1 cellular context compared by ENCODE assay signal in the genomic region with DNA sequence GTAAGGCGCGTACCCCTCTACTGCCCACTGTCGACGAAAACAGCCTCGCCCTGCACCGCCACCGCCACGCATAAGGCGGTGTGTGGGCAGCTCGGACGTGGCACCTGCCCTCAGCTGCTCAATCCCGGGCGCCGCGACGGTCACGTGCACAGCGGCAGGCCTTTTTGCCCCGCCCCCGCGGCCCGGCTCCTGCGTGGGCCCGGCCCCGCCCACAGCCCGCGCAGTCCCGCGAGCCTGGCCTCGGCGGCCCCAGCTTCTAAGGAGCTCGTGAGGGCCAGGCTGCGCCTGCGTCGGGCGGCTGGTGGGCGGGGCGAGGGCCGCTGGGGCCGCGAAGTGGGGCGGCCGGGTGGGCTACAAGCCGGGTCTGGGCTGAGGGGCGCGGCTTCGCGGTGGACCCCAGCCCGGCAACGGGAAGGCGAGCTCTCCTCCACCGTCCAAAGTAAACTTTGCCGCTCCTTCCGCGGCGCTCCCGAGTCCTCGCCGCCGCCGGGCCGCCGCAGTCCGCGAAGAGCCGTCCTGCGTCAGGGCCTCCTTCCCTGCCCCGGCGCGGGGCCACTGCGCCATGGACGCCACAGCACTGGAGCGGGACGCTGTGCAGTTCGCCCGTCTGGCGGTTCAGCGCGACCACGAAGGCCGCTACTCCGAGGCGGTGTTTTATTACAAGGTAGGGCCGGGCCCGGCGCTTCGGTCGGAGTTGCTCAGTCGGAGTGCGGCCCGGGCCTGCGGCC.
TF ChIP-seq lines count a peak whose summit lies in the region.

A gene (plus strand): TSS at position 313 of the 728 bp plus-strand sequence. CDS start 250 bp downstream, at position 563.

TF ChIP-seq in HepG2, 621 proteins besides CTCF, POLR2A, EP300 and RAD21 (continued from another document and continues in another):
- TF ChIP-seq, protein P1, sequence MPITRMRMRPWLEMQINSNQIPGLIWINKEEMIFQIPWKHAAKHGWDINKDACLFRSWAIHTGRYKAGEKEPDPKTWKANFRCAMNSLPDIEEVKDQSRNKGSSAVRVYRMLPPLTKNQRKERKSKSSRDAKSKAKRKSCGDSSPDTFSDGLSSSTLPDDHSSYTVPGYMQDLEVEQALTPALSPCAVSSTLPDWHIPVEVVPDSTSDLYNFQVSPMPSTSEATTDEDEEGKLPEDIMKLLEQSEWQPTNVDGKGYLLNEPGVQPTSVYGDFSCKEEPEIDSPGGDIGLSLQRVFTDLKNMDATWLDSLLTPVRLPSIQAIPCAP (CRISPR knock-in tag; IDR thresholded peaks at IDR 0.05; ENCODE audit: low read depth): 0 out of 2 replicates have a peak, but pooled peaks have one; percentile 44
- 0 out of 2 replicates have a peak, but pooled peaks have one; percentile 32 for TF ChIP-seq ZNF143 (CRISPR knock-in tag; IDR thresholded peaks at IDR 0.05)
- TF ChIP-seq, protein P2, sequence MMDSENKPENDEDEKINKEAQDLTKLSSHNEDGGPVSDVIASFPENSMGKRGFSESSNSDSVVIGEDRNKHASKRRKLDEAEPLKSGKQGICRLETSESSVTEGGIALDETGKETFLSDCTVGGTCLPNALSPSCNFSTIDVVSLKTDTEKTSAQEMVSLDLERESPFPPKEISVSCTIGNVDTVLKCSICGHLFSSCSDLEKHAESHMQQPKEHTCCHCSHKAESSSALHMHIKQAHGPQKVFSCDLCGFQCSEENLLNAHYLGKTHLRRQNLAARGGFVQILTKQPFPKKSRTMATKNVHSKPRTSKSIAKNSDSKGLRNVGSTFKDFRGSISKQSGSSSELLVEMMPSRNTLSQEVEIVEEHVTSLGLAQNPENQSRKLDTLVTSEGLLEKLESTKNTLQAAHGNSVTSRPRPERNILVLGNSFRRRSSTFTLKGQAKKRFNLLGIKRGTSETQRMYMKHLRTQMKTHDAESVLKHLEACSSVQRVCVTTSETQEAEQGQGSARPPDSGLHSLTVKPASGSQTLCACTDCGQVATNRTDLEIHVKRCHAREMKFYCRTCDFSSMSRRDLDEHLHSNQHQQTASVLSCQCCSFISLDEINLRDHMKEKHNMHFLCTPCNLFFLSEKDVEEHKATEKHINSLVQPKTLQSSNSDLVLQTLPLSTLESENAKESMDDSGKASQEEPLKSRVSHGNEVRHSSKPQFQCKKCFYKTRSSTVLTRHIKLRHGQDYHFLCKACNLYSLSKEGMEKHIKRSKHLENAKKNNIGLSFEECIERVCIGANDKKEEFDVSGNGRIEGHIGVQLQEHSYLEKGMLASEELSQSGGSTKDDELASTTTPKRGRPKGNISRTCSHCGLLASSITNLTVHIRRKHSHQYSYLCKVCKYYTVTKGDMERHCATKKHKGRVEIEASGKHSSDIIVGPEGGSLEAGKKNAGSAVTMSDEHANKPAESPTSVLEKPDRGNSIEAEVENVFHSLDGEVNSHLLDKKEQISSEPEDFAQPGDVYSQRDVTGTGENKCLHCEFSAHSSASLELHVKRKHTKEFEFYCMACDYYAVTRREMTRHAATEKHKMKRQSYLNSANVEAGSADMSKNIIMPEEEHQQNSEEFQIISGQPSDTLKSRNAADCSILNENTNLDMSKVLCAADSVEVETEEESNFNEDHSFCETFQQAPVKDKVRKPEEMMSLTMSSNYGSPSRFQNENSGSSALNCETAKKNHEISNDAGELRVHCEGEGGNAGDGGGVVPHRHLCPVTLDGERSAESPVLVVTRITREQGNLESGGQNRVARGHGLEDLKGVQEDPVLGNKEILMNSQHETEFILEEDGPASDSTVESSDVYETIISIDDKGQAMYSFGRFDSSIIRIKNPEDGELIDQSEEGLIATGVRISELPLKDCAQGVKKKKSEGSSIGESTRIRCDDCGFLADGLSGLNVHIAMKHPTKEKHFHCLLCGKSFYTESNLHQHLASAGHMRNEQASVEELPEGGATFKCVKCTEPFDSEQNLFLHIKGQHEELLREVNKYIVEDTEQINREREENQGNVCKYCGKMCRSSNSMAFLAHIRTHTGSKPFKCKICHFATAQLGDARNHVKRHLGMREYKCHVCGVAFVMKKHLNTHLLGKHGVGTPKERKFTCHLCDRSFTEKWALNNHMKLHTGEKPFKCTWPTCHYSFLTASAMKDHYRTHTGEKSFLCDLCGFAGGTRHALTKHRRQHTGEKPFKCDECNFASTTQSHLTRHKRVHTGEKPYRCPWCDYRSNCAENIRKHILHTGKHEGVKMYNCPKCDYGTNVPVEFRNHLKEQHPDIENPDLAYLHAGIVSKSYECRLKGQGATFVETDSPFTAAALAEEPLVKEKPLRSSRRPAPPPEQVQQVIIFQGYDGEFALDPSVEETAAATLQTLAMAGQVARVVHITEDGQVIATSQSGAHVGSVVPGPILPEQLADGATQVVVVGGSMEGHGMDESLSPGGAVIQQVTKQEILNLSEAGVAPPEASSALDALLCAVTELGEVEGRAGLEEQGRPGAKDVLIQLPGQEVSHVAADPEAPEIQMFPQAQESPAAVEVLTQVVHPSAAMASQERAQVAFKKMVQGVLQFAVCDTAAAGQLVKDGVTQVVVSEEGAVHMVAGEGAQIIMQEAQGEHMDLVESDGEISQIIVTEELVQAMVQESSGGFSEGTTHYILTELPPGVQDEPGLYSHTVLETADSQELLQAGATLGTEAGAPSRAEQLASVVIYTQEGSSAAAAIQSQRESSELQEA (CRISPR knock-in tag; IDR thresholded peaks at IDR 0.05; ENCODE audit: not compliant biosample characterization): peak; percentile 88
- peak; percentile 67; the same call in 1 of the 2 replicates for TF ChIP-seq MED13 (CRISPR knock-in tag; IDR thresholded peaks at IDR 0.05)
- TF ChIP-seq CREM (IDR thresholded peaks at IDR 0.05): no peak
- no peak for TF ChIP-seq CREM (CRISPR knock-in tag; IDR thresholded peaks at IDR 0.05)
- TF ChIP-seq NR2F6 (IDR thresholded peaks at IDR 0.05): no peak
- TF ChIP-seq NR2F6 (CRISPR knock-in tag; IDR thresholded peaks at IDR 0.05): no peak
- TF ChIP-seq MTA1 (CRISPR knock-in tag; IDR thresholded peaks at IDR 0.05; ENCODE audit: borderline replicate concordance): no peak
- TF ChIP-seq, protein P3, sequence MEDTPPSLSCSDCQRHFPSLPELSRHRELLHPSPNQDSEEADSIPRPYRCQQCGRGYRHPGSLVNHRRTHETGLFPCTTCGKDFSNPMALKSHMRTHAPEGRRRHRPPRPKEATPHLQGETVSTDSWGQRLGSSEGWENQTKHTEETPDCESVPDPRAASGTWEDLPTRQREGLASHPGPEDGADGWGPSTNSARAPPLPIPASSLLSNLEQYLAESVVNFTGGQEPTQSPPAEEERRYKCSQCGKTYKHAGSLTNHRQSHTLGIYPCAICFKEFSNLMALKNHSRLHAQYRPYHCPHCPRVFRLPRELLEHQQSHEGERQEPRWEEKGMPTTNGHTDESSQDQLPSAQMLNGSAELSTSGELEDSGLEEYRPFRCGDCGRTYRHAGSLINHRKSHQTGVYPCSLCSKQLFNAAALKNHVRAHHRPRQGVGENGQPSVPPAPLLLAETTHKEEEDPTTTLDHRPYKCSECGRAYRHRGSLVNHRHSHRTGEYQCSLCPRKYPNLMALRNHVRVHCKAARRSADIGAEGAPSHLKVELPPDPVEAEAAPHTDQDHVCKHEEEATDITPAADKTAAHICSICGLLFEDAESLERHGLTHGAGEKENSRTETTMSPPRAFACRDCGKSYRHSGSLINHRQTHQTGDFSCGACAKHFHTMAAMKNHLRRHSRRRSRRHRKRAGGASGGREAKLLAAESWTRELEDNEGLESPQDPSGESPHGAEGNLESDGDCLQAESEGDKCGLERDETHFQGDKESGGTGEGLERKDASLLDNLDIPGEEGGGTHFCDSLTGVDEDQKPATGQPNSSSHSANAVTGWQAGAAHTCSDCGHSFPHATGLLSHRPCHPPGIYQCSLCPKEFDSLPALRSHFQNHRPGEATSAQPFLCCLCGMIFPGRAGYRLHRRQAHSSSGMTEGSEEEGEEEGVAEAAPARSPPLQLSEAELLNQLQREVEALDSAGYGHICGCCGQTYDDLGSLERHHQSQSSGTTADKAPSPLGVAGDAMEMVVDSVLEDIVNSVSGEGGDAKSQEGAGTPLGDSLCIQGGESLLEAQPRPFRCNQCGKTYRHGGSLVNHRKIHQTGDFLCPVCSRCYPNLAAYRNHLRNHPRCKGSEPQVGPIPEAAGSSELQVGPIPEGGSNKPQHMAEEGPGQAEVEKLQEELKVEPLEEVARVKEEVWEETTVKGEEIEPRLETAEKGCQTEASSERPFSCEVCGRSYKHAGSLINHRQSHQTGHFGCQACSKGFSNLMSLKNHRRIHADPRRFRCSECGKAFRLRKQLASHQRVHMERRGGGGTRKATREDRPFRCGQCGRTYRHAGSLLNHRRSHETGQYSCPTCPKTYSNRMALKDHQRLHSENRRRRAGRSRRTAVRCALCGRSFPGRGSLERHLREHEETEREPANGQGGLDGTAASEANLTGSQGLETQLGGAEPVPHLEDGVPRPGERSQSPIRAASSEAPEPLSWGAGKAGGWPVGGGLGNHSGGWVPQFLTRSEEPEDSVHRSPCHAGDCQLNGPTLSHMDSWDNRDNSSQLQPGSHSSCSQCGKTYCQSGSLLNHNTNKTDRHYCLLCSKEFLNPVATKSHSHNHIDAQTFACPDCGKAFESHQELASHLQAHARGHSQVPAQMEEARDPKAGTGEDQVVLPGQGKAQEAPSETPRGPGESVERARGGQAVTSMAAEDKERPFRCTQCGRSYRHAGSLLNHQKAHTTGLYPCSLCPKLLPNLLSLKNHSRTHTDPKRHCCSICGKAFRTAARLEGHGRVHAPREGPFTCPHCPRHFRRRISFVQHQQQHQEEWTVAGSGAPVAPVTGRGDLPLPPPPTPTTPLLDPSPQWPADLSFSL (CRISPR knock-in tag; IDR thresholded peaks at IDR 0.05): no peak
- TF ChIP-seq, protein P4, sequence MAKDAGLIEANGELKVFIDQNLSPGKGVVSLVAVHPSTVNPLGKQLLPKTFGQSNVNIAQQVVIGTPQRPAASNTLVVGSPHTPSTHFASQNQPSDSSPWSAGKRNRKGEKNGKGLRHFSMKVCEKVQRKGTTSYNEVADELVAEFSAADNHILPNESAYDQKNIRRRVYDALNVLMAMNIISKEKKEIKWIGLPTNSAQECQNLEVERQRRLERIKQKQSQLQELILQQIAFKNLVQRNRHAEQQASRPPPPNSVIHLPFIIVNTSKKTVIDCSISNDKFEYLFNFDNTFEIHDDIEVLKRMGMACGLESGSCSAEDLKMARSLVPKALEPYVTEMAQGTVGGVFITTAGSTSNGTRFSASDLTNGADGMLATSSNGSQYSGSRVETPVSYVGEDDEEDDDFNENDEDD (CRISPR knock-in tag; IDR thresholded peaks at IDR 0.05; ENCODE audit: borderline replicate concordance): peak; percentile 89; the same call in 1 of the 2 replicates
- TF ChIP-seq, protein P5, sequence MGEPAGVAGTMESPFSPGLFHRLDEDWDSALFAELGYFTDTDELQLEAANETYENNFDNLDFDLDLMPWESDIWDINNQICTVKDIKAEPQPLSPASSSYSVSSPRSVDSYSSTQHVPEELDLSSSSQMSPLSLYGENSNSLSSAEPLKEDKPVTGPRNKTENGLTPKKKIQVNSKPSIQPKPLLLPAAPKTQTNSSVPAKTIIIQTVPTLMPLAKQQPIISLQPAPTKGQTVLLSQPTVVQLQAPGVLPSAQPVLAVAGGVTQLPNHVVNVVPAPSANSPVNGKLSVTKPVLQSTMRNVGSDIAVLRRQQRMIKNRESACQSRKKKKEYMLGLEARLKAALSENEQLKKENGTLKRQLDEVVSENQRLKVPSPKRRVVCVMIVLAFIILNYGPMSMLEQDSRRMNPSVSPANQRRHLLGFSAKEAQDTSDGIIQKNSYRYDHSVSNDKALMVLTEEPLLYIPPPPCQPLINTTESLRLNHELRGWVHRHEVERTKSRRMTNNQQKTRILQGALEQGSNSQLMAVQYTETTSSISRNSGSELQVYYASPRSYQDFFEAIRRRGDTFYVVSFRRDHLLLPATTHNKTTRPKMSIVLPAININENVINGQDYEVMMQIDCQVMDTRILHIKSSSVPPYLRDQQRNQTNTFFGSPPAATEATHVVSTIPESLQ (CRISPR knock-in tag; conservative IDR thresholded peaks at IDR 0.05): no peak
- TF ChIP-seq ZNF605 (CRISPR knock-in tag; IDR thresholded peaks at IDR 0.05): 0 out of 2 replicates have a peak, but pooled peaks have one; percentile 43
- TF ChIP-seq ZNF441 (CRISPR knock-in tag; IDR thresholded peaks at IDR 0.05; ENCODE audit: borderline replicate concordance): peak; percentile 42; the same call in 1 of the 2 replicates
- TF ChIP-seq ZNF7 (CRISPR knock-in tag; IDR thresholded peaks at IDR 0.05): 0 out of 2 replicates have a peak, but pooled peaks have one; percentile 17
- TF ChIP-seq JUND (CRISPR knock-in tag; IDR thresholded peaks at IDR 0.05): peak; percentile 53
- TF ChIP-seq ARID2 (CRISPR knock-in tag; IDR thresholded peaks at IDR 0.05; ENCODE audit: borderline replicate concordance): no peak
- peak; percentile 28 for TF ChIP-seq ZSCAN9 (CRISPR knock-in tag; IDR thresholded peaks at IDR 0.05; ENCODE audit: borderline replicate concordance)
- no peak for TF ChIP-seq ONECUT2 (CRISPR knock-in tag; IDR thresholded peaks at IDR 0.05)
- TF ChIP-seq ZNF607 (CRISPR knock-in tag; IDR thresholded peaks at IDR 0.05; ENCODE audit: borderline replicate concordance): peak; percentile 71
- TF ChIP-seq CEBPG (CRISPR knock-in tag; IDR thresholded peaks at IDR 0.05): peak; percentile 20; the same call in 1 of the 2 replicates
- TF ChIP-seq, protein P6, sequence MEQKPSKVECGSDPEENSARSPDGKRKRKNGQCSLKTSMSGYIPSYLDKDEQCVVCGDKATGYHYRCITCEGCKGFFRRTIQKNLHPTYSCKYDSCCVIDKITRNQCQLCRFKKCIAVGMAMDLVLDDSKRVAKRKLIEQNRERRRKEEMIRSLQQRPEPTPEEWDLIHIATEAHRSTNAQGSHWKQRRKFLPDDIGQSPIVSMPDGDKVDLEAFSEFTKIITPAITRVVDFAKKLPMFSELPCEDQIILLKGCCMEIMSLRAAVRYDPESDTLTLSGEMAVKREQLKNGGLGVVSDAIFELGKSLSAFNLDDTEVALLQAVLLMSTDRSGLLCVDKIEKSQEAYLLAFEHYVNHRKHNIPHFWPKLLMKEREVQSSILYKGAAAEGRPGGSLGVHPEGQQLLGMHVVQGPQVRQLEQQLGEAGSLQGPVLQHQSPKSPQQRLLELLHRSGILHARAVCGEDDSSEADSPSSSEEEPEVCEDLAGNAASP (CRISPR knock-in tag; IDR thresholded peaks at IDR 0.05; ENCODE audit: borderline replicate concordance): no peak; the same call in none of the 2 replicates
- peak; percentile 70; the same call in 1 of the 2 replicates for TF ChIP-seq ERF (CRISPR knock-in tag; IDR thresholded peaks at IDR 0.05)
- TF ChIP-seq, protein P7, sequence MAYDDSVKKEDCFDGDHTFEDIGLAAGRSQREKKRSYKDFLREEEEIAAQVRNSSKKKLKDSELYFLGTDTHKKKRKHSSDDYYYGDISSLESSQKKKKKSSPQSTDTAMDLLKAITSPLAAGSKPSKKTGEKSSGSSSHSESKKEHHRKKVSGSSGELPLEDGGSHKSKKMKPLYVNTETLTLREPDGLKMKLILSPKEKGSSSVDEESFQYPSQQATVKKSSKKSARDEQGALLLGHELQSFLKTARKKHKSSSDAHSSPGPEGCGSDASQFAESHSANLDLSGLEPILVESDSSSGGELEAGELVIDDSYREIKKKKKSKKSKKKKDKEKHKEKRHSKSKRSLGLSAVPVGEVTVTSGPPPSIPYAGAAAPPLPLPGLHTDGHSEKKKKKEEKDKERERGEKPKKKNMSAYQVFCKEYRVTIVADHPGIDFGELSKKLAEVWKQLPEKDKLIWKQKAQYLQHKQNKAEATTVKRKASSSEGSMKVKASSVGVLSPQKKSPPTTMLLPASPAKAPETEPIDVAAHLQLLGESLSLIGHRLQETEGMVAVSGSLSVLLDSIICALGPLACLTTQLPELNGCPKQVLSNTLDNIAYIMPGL (CRISPR knock-in tag; IDR thresholded peaks at IDR 0.05; ENCODE audit: borderline replicate concordance in 1 of 2, low read depth in 1 of 2): peak; percentile 23 to 81; a peak in 2 of 4 replicates
- TF ChIP-seq MEIS1 (CRISPR knock-in tag; IDR thresholded peaks at IDR 0.05; ENCODE audit: borderline replicate concordance): peak; percentile 85
- peak; percentile 68 for TF ChIP-seq ZIK1 (CRISPR knock-in tag; IDR thresholded peaks at IDR 0.05; ENCODE audit: borderline replicate concordance, low read depth)
- TF ChIP-seq, protein P8, sequence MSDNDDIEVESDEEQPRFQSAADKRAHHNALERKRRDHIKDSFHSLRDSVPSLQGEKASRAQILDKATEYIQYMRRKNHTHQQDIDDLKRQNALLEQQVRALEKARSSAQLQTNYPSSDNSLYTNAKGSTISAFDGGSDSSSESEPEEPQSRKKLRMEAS (IDR thresholded peaks at IDR 0.05): peak; percentile 94
